In genomic region chr22:49513358-49513851, GRCh38 we compare ENCODE assay signal across 14 cellular contexts.
"Had no signal": no experiment of that assay in that cellular context is flagged by ENCODE, and none has a peak within 500 bp of the region (broad histone marks: within the 10 kb centered on the region; RNA-seq: fewer than 3 reads in every experiment).

No MANE protein-coding gene starts in this region.

- H3K27me3 Mint-ChIP-seq: activated B cell treated with CpG ODN at 0.5 μM for 24 hours; activated naive CD8-positive, alpha-beta T cell treated with anti-CD3 and anti-CD28 coated beads, Interleukin-2, amount 10 ng/mL, durations not matched to agents 7 days and 5 days had no signal

- ATAC-seq: left ventricle myocardium superior, right cardiac atrium had no signal

- H3K4me3 ChIP-seq: prostate gland, skin epidermis had no signal

- H3K9me3 ChIP-seq: prostate gland had no signal

- H3K27ac ChIP-seq: prostate gland, skin epidermis had no signal

- H3K4me3 Mint-ChIP-seq: activated B cell treated with CpG ODN at 0.5 μM for 24 hours; activated naive CD8-positive, alpha-beta T cell treated with anti-CD3 and anti-CD28 coated beads, Interleukin-2, amount 10 ng/mL, durations not matched to agents 7 days and 5 days; type B pancreatic cell had no signal

- DNase-seq: activated B cell treated with CpG ODN at 0.5 μM for 24 hours; activated CD4-positive, alpha-beta T cell treated with anti-CD3 and anti-CD28 coated beads for 48 hours; activated naive CD4-positive, alpha-beta T cell; activated naive CD8-positive, alpha-beta T cell treated with anti-CD3 and anti-CD28 coated beads, Interleukin-2, amount 10 ng/mL, durations not matched to agents 7 days and 5 days; effector CD8-positive, alpha-beta T cell; foreskin melanocyte; left ventricle myocardium superior; mesenchymal stem cell; right cardiac atrium; stimulated activated CD4-positive, alpha-beta T cell treated with anti-CD3 and anti-CD28 coated beads, Interleukin-4, amount 100 ng/mL, for 24 hours; stimulated activated naive CD4-positive, alpha-beta T cell had no signal

- H3K27ac Mint-ChIP-seq: activated B cell treated with CpG ODN at 0.5 μM for 24 hours; activated naive CD8-positive, alpha-beta T cell treated with anti-CD3 and anti-CD28 coated beads, Interleukin-2, amount 10 ng/mL, durations not matched to agents 7 days and 5 days; type B pancreatic cell had no signal

- H3K36me3 ChIP-seq: prostate gland had no signal

- H3K36me3 Mint-ChIP-seq: type B pancreatic cell had no signal

- H3K4me1 ChIP-seq: prostate gland had no signal
